ENCODE assay signal across 16 cellular contexts in genomic region chr4:55080174-55080865, GRCh38. TPM values are rescaled to one million over a fixed set of nuclear protein-coding genes. Genes with fewer than 3 reads are reported as not detected.
DNase-seq lines count a peak whose midpoint lies in the region; ATAC-seq, FAIRE-seq and TF ChIP-seq lines count a peak whose summit lies in the region.
"Had no signal": no experiment of that assay in that cellular context is flagged by ENCODE, and none has a peak within 500 bp of the region (broad histone marks: within the 10 kb centered on the region; RNA-seq: fewer than 3 reads in every experiment).

No MANE protein-coding gene starts in this region.

- peaks cover 7% of the 10 kb centered on the region for H3K27me3 Mint-ChIP-seq in GM23338 (ENCODE audit: insufficient read depth, low read depth, poor library complexity)
- H3K27me3 Mint-ChIP-seq in astrocyte (ENCODE audit: low read depth, unreplicated experiment), result no peaks in the 10 kb centered on the region
- peaks cover 13% of the 10 kb centered on the region for H3K27me3 Mint-ChIP-seq in Calu3 (ENCODE audit: unreplicated experiment)
- H3K27me3 Mint-ChIP-seq in CD8-positive, alpha-beta T cell (ENCODE audit: low read depth), result peaks cover 24% of the 10 kb centered on the region

- DNase-seq in GM23338 (ENCODE audit: low spot score) (no peak), astrocyte (ENCODE audit: low read depth) (peak; percentile 32), heart left ventricle (no peak), renal cortical epithelial cell (ENCODE audit: low read depth) (peak; percentile 1), anterior cingulate cortex (lab: John Stamatoyannopoulos, UW) (no peak), A673 (ENCODE audit: low spot score) (no peak), Calu3 (no peak)
- DNase-seq in CD8-positive, alpha-beta T cell, result no peak
- DNase-seq: activated CD4-positive, alpha-beta T cell treated with anti-CD3 and anti-CD28 coated beads for 4 hours; KG1; SJCRH30 had no signal

- POLR2A ChIA-PET in A673 (lab: Charles Lee; ENCODE audit: low non-redundant PET), result no interaction called here
- POLR2A ChIA-PET in CD8-positive, alpha-beta T cell (lab: Charles Lee), result no interaction called here

- H3K27ac Mint-ChIP-seq in GM23338 (no peak overlapping the region), astrocyte (ENCODE audit: unreplicated experiment) (peak overlapping the region; percentile 43), Calu3 (ENCODE audit: unreplicated experiment) (no peak overlapping the region)
- H3K27ac Mint-ChIP-seq in CD8-positive, alpha-beta T cell, result no peak overlapping the region
- H3K27ac Mint-ChIP-seq: stimulated activated naive CD8-positive, alpha-beta T cell treated with anti-CD3 and anti-CD28 coated beads, Interleukin-15, Interleukin-2, amounts not matched to agents 100 ng/mL and 50 ng/mL, for 24 hours had no signal

- H3K9me3 Mint-ChIP-seq in GM23338 (no peaks in the 10 kb centered on the region), astrocyte (ENCODE audit: unreplicated experiment) (no peaks in the 10 kb centered on the region), Calu3 (ENCODE audit: low read depth, unreplicated experiment) (no peaks in the 10 kb centered on the region)
- H3K9me3 Mint-ChIP-seq in CD8-positive, alpha-beta T cell, result no peaks in the 10 kb centered on the region
- H3K9me3 Mint-ChIP-seq: stimulated activated naive CD8-positive, alpha-beta T cell treated with anti-CD3 and anti-CD28 coated beads, Interleukin-15, Interleukin-2, amounts not matched to agents 100 ng/mL and 50 ng/mL, for 24 hours had no signal

- H3K4me1 Mint-ChIP-seq in GM23338 (peaks cover 34% of the 10 kb centered on the region), astrocyte (ENCODE audit: low read depth, unreplicated experiment) (peaks cover 39% of the 10 kb centered on the region), Calu3 (ENCODE audit: low read depth, unreplicated experiment) (no peaks in the 10 kb centered on the region)
- no peaks in the 10 kb centered on the region for H3K4me1 Mint-ChIP-seq in CD8-positive, alpha-beta T cell (ENCODE audit: low read depth)

- H3K4me3 ChIP-seq in GM23338 (no peak overlapping the region), astrocyte (ENCODE audit: insufficient read depth, low read depth, low read length) (no peak overlapping the region), heart left ventricle (peak overlapping the region in 1 of 12 donors; percentile 9), A673 (ENCODE audit: low read depth, low read length, poor library complexity, severe bottlenecking) (no peak overlapping the region)
- H3K4me3 ChIP-seq in CD8-positive, alpha-beta T cell (ENCODE audit: low read depth, low read length), result no peak overlapping the region
- H3K4me3 ChIP-seq: BLaER1 treated with 17β-estradiol and CSF1 and Interleukin-3, amounts not matched to agents 10 nM and 100 nM; coronary artery; GM12878; HAP-1; SJCRH30 had no signal

- BruUV-seq in A673 (replicated peaks; lab: Mats Ljungman, UMichigan), result no TSS peak
- BruUV-seq in Calu3 (replicated peaks; lab: Mats Ljungman, UMichigan), result no TSS peak

- H2AFZ ChIP-seq in GM23338, result no peak overlapping the region
- H2AFZ ChIP-seq in astrocyte (ENCODE audit: low read depth, low read length), result peak overlapping the region; percentile 62

- H3K9ac ChIP-seq in astrocyte (ENCODE audit: low read length), result peak overlapping the region; percentile 70
- H3K9ac ChIP-seq: BLaER1 treated with 17β-estradiol and CSF1 and Interleukin-3, amounts not matched to agents 10 nM and 100 nM had no signal

- 54 to 69% (median 57%) methylated on average over 9 of the region's 9 CpGs for WGBS in heart left ventricle, 4 donors

- H3K27me3 ChIP-seq in GM23338 (ENCODE audit: insufficient read depth), result no peaks in the 10 kb centered on the region
- no peaks in the 10 kb centered on the region for H3K27me3 ChIP-seq in astrocyte (ENCODE audit: insufficient read depth, low read length)
- H3K27me3 ChIP-seq in heart left ventricle, result no peaks in the 10 kb centered on the region
- H3K27me3 ChIP-seq in A673 (replicated peaks; ENCODE audit: insufficient read depth, low read depth, low read length, poor library complexity), result no peaks in the 10 kb centered on the region
- no peaks in the 10 kb centered on the region for H3K27me3 ChIP-seq in CD8-positive, alpha-beta T cell (ENCODE audit: insufficient read depth, low read length)
- H3K27me3 ChIP-seq: BLaER1 treated with 17β-estradiol and CSF1 and Interleukin-3, amounts not matched to agents 10 nM and 100 nM had no signal

- no peak overlapping the region for H3K4me3 Mint-ChIP-seq in GM23338
- no peak overlapping the region for H3K4me3 Mint-ChIP-seq in astrocyte (ENCODE audit: unreplicated experiment)
- no peak overlapping the region for H3K4me3 Mint-ChIP-seq in Calu3 (ENCODE audit: low read depth, unreplicated experiment)
- H3K4me3 Mint-ChIP-seq in CD8-positive, alpha-beta T cell, result no peak overlapping the region
- H3K4me3 Mint-ChIP-seq: stimulated activated naive CD8-positive, alpha-beta T cell treated with anti-CD3 and anti-CD28 coated beads, Interleukin-15, Interleukin-2, amounts not matched to agents 100 ng/mL and 50 ng/mL, for 24 hours had no signal

- peak overlapping the region; percentile 18 for H3K27ac ChIP-seq in GM23338 (ENCODE audit: low read depth)
- H3K27ac ChIP-seq in astrocyte (ENCODE audit: low read depth, low read length), result peak overlapping the region; percentile 87
- peak overlapping the region in 11 of 12 donors; percentile 42 to 86 (median 79) for H3K27ac ChIP-seq in heart left ventricle
- no peak overlapping the region for H3K27ac ChIP-seq in A673 (ENCODE audit: low read depth, low read length, poor library complexity, severe bottlenecking)
- no peak overlapping the region for H3K27ac ChIP-seq in CD8-positive, alpha-beta T cell (ENCODE audit: low read depth, low read length)
- H3K27ac ChIP-seq: BLaER1 treated with 17β-estradiol and CSF1 and Interleukin-3, amounts not matched to agents 10 nM and 100 nM; SJCRH30 had no signal

- H3F3A ChIP-seq in GM23338 (replicated peaks; ENCODE audit: low read depth), result peaks cover 10% of the 10 kb centered on the region

- TF ChIP-seq POLR2A in heart left ventricle (IDR thresholded peaks at IDR 0.05), result no peak

- no peak for FAIRE-seq in astrocyte (lab: Jason Lieb, UNC)
- FAIRE-seq: GM12878 had no signal

- no peaks in the 10 kb centered on the region for H3K9me2 ChIP-seq in GM23338 (ENCODE audit: insufficient read depth)

- no peak for TF ChIP-seq CTCF in GM23338 (conservative IDR thresholded peaks at IDR 0.05; ENCODE audit: low read depth in 2 of 2)
- TF ChIP-seq CTCF in astrocyte (IDR thresholded peaks at IDR 0.05; ENCODE audit: insufficient read depth, low read depth, low read length), result no peak
- no peak for TF ChIP-seq CTCF in heart left ventricle (IDR thresholded peaks at IDR 0.05)
- no peak for TF ChIP-seq CTCF in A673 (conservative IDR thresholded peaks at IDR 0.05; ENCODE audit: low read depth, low read length)
- no peak for TF ChIP-seq CTCF in Calu3 (IDR thresholded peaks at IDR 0.05; ENCODE audit: unreplicated experiment)
- no peak for TF ChIP-seq CTCF in CD8-positive, alpha-beta T cell (IDR thresholded peaks at IDR 0.05)

- H3K79me2 ChIP-seq in GM23338 (replicated peaks; ENCODE audit: insufficient read depth) (no peaks in the 10 kb centered on the region), astrocyte (ENCODE audit: insufficient read depth, low read length) (no peaks in the 10 kb centered on the region)

- CTCF ChIA-PET in A673 (lab: Charles Lee), result no interaction called here
- CTCF ChIA-PET in Calu3 (lab: Charles Lee), result no interaction called here
- CTCF ChIA-PET in CD8-positive, alpha-beta T cell (lab: Charles Lee), result no interaction called here

- H3K36me3 ChIP-seq in GM23338 (ENCODE audit: insufficient read depth), result peaks cover 49% of the 10 kb centered on the region
- H3K36me3 ChIP-seq in astrocyte (ENCODE audit: insufficient read depth, low read length), result no peaks in the 10 kb centered on the region
- peaks cover 0 to 41% (median 0%) of the 10 kb centered on the region in 9 donors for H3K36me3 ChIP-seq in heart left ventricle
- H3K36me3 ChIP-seq in A673 (ENCODE audit: insufficient read depth, low read length, poor library complexity, severe bottlenecking), result no peaks in the 10 kb centered on the region
- H3K36me3 ChIP-seq in CD8-positive, alpha-beta T cell (ENCODE audit: insufficient read depth, low read length), result no peaks in the 10 kb centered on the region
- H3K36me3 ChIP-seq: BLaER1 treated with 17β-estradiol and CSF1 and Interleukin-3, amounts not matched to agents 10 nM and 100 nM; HAP-1; SJCRH30 had no signal

- H3K4me2 ChIP-seq in GM23338, result no peak overlapping the region
- H3K4me2 ChIP-seq in astrocyte (ENCODE audit: low read length), result peak overlapping the region; percentile 78

- intact Hi-C loops in heart left ventricle (cut with DNase I), result loop anchor here in 1 of 10 donors (5.0 kb wide), 1 partner anchor 43 kb away; no protein-coding TSS in a partner anchor
- intact Hi-C loops in A673 (cut with micrococcal nuclease; ENCODE audit: unreplicated experiment), result no loop called here
- intact Hi-C loops in Calu3 (cut with micrococcal nuclease; ENCODE audit: unreplicated experiment), result no loop called here
- intact Hi-C loops in CD8-positive, alpha-beta T cell (cut with DNase I, micrococcal nuclease), result no loop called here

- H4K20me1 ChIP-seq in GM23338 (replicated peaks; ENCODE audit: insufficient read depth), result no peaks in the 10 kb centered on the region; the same call in 1 of the 2 replicates
- H4K20me1 ChIP-seq in astrocyte (ENCODE audit: insufficient read depth, low read length), result no peaks in the 10 kb centered on the region
- H4K20me1 ChIP-seq: BLaER1 treated with 17β-estradiol and CSF1 and Interleukin-3, amounts not matched to agents 10 nM and 100 nM had no signal

- ATAC-seq in GM23338 (no peak), heart left ventricle (peak in 1 of 4 donors; percentile 11)
- ATAC-seq in CD8-positive, alpha-beta T cell, result no peak
- ATAC-seq: GM12878 had no signal

- H3K9me3 ChIP-seq in astrocyte (ENCODE audit: insufficient read depth, low read depth, low read length) (no peaks in the 10 kb centered on the region), heart left ventricle (no peaks in the 10 kb centered on the region), A673 (ENCODE audit: low read depth, low read length, poor library complexity, severe bottlenecking) (no peaks in the 10 kb centered on the region)
- no peaks in the 10 kb centered on the region for H3K9me3 ChIP-seq in CD8-positive, alpha-beta T cell (ENCODE audit: low read length)
- H3K9me3 ChIP-seq: BLaER1 treated with 17β-estradiol and CSF1 and Interleukin-3, amounts not matched to agents 10 nM and 100 nM; HAP-1; SJCRH30 had no signal

- H3K36me3 Mint-ChIP-seq in GM23338 (ENCODE audit: low read depth) (peaks cover 72% of the 10 kb centered on the region), astrocyte (ENCODE audit: low read depth, unreplicated experiment) (peaks cover 1% of the 10 kb centered on the region), Calu3 (ENCODE audit: insufficient read depth, unreplicated experiment) (no peaks in the 10 kb centered on the region)
- no peaks in the 10 kb centered on the region for H3K36me3 Mint-ChIP-seq in CD8-positive, alpha-beta T cell

- H3K4me1 ChIP-seq in GM23338 (ENCODE audit: insufficient read depth), result peaks cover 8% of the 10 kb centered on the region; the same call in 1 of the 2 replicates
- peaks cover 29% of the 10 kb centered on the region for H3K4me1 ChIP-seq in astrocyte (ENCODE audit: insufficient read depth, low read length)
- H3K4me1 ChIP-seq in heart left ventricle, result peaks cover 0 to 29% (median 16%) of the 10 kb centered on the region in 12 donors
- H3K4me1 ChIP-seq in A673 (ENCODE audit: insufficient read depth, low read length, poor library complexity, severe bottlenecking), result peaks cover 11% of the 10 kb centered on the region
- H3K4me1 ChIP-seq in CD8-positive, alpha-beta T cell (ENCODE audit: insufficient read depth, low read length), result no peaks in the 10 kb centered on the region
- H3K4me1 ChIP-seq: HAP-1, SJCRH30 had no signal

RNA-seq across cellular contexts. Expression of gene KDR, which starts 45.1 kb away (rescaled TPM):
- total RNA-seq in GM23338 (2014; rRNA removed; shearing (Covaris generic)), result 102 and 109 TPM in 2 replicates
- polyA plus RNA-seq in GM23338 (2016; fragmentation: Nextera tagmentation; extraction: Ambion mirVana), result 25.9 and 27.9 TPM in 2 replicates
- total RNA-seq in astrocyte, result 2.5 TPM in 2 replicates
- 10 to 100 TPM; 13.4 to 51.0 (median 34.5) TPM for total RNA-seq in heart left ventricle
- 10 to 100 TPM in 1 of 2 donors, 1 to 10 TPM in 1; 7.7 to 10.6 TPM for polyA plus RNA-seq in heart left ventricle
- 0.17 and 0.30 TPM in 2 replicates for total RNA-seq in renal cortical epithelial cell
- 0.42 and 0.47 TPM in 2 replicates for total RNA-seq in A673 (2021)
- 0.09 TPM in 1 of 2 replicates, not detected in the other for total RNA-seq in Calu3 (2022)
- not detected for total RNA-seq in CD8-positive, alpha-beta T cell

Comparison
In these comparisons a context has a peak if more than half of its experiments do, and no peak if none do; other contexts are left out.
1. DNase-seq: peak in astrocyte (single experiment) and renal cortical epithelial cell (single experiment); none in GM23338 (single experiment), heart left ventricle (0 of 5), anterior cingulate cortex (0 of 58), A673 (single experiment), Calu3 (single experiment) and CD8-positive, alpha-beta T cell (0 of 7).
2. H3K27ac ChIP-seq: peak in GM23338 (single experiment), astrocyte (single experiment) and heart left ventricle (11 of 12); none in A673 (single experiment) and CD8-positive, alpha-beta T cell (single experiment).